1 cellular context compared by ENCODE assay signal in the genomic region with DNA sequence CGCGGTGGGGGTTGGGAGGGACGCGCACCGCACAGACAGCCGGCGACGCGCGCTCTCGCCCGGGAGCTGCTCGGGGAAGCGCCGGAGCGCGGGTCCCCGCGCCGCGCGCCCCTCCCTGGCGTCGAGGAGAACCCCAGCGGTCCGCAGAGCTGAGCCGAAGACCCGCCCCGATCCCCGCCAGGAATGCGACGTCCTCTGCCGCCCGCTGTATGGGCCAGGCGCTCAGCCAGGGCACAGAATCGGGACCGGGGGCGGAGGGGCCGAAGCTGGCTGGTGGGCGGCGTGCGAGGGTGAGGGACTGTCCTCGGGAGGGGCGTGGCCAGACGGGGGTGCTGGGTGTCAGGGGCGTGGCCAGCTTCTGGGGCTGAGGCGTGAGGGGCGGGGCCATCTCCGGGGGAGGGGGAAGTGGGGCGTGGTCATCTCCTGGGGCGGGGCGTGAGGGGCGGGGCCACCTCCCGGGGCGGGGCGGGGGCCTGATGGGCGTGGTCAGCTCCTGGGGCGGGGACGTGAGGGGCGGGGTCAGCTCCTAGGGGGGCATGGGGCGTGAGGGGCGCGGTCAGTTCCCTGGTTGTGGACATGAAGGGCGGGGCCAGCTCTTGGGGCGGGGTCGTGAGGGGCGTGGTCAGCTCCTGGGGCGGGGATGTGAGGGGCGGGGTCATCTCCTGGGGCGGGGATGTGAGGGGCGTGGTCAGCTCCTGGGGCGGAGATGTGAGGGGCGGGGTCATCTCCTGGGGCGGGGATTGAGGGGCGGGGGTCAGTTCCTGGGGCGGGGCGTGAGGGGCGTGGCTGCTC.
TF ChIP-seq lines count a peak whose summit lies in the region.

No MANE protein-coding gene starts in this region.

TF ChIP-seq in GM12878, 131 proteins besides CTCF, POLR2A, EP300 and RAD21:
- TF ChIP-seq ASH2L (IDR thresholded peaks at IDR 0.05; ENCODE audit: borderline replicate concordance, low read depth) (no peak), NFXL1 (IDR thresholded peaks at IDR 0.05; ENCODE audit: borderline replicate concordance) (no peak), RB1 (IDR thresholded peaks at IDR 0.05; ENCODE audit: borderline replicate concordance) (no peak), EGR1 (IDR thresholded peaks at IDR 0.05; ENCODE audit: borderline replicate concordance in 1 of 2, low read depth in 2 of 2, low read length in 2 of 2) (no peak), ZNF592 (IDR thresholded peaks at IDR 0.05) (no peak), FOXM1 (IDR thresholded peaks at IDR 0.05; ENCODE audit: low read depth, low read length) (no peak), E2F8 (IDR thresholded peaks at IDR 0.05; ENCODE audit: low read depth, partially characterized antibody) (no peak), TBL1XR1 (IDR thresholded peaks at IDR 0.05; ENCODE audit: low read depth, low read length) (no peak), CHD2 (IDR thresholded peaks at IDR 0.05; ENCODE audit: borderline replicate concordance, low read depth, low read length) (no peak), DPF2 (IDR thresholded peaks at IDR 0.05) (no peak), NR2C1 (IDR thresholded peaks at IDR 0.05) (no peak), TCF12 (IDR thresholded peaks at IDR 0.05; ENCODE audit: low read depth, low read length) (no peak), ZNF24 (IDR thresholded peaks at IDR 0.05) (no peak), ATF7 (IDR thresholded peaks at IDR 0.05; ENCODE audit: low read depth) (no peak), CREB1 (IDR thresholded peaks at IDR 0.05; ENCODE audit: low read depth) (no peak), PAX5 (IDR thresholded peaks at IDR 0.05; ENCODE audit: borderline replicate concordance, low read depth, low read length) (no peak)
- TF ChIP-seq, protein P1, sequence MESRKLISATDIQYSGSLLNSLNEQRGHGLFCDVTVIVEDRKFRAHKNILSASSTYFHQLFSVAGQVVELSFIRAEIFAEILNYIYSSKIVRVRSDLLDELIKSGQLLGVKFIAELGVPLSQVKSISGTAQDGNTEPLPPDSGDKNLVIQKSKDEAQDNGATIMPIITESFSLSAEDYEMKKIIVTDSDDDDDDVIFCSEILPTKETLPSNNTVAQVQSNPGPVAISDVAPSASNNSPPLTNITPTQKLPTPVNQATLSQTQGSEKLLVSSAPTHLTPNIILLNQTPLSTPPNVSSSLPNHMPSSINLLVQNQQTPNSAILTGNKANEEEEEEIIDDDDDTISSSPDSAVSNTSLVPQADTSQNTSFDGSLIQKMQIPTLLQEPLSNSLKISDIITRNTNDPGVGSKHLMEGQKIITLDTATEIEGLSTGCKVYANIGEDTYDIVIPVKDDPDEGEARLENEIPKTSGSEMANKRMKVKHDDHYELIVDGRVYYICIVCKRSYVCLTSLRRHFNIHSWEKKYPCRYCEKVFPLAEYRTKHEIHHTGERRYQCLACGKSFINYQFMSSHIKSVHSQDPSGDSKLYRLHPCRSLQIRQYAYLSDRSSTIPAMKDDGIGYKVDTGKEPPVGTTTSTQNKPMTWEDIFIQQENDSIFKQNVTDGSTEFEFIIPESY (IDR thresholded peaks at IDR 0.05), result no peak
- TF ChIP-seq, protein P2, sequence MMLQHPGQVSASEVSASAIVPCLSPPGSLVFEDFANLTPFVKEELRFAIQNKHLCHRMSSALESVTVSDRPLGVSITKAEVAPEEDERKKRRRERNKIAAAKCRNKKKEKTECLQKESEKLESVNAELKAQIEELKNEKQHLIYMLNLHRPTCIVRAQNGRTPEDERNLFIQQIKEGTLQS (IDR thresholded peaks at IDR 0.05; ENCODE audit: borderline replicate concordance, extremely low read depth, low read depth, low read length), result no peak
- TF ChIP-seq, protein P3, sequence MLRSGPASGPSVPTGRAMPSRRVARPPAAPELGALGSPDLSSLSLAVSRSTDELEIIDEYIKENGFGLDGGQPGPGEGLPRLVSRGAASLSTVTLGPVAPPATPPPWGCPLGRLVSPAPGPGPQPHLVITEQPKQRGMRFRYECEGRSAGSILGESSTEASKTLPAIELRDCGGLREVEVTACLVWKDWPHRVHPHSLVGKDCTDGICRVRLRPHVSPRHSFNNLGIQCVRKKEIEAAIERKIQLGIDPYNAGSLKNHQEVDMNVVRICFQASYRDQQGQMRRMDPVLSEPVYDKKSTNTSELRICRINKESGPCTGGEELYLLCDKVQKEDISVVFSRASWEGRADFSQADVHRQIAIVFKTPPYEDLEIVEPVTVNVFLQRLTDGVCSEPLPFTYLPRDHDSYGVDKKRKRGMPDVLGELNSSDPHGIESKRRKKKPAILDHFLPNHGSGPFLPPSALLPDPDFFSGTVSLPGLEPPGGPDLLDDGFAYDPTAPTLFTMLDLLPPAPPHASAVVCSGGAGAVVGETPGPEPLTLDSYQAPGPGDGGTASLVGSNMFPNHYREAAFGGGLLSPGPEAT (IDR thresholded peaks at IDR 0.05; ENCODE audit: low read depth), result no peak
